In genomic region chr17:75404739-75405364, GRCh38 we compare ENCODE assay signal across 1 cellular context.
TF ChIP-seq lines count a peak whose summit lies in the region.

No MANE protein-coding gene starts in this region.

TF ChIP-seq in K562, 482 proteins besides CTCF, POLR2A, EP300 and RAD21 (continued from another document and continues in another):
- TF ChIP-seq ZNF695 (CRISPR knock-in tag; IDR thresholded peaks at IDR 0.05) (no peak), POLR2B (IDR thresholded peaks at IDR 0.05; ENCODE audit: low read depth, partially characterized antibody) (no peak), SMC3 (conservative IDR thresholded peaks at IDR 0.05; ENCODE audit: insufficient read depth, low read depth, low read length) (no peak), ZNF146 (CRISPR knock-in tag; IDR thresholded peaks at IDR 0.05; ENCODE audit: unreplicated experiment) (no peak), ETV5 (CRISPR knock-in tag; IDR thresholded peaks at IDR 0.05; ENCODE audit: low read depth) (no peak), RREB1 (CRISPR knock-in tag; IDR thresholded peaks at IDR 0.05) (0 out of 2 replicates have a peak, but pooled peaks have one; percentile 48), FOSL1 (tag; conservative IDR thresholded peaks at IDR 0.05) (no peak; the same call in 1 of the 2 replicates), REST (CRISPR knock-in tag; IDR thresholded peaks at IDR 0.05; ENCODE audit: low read depth) (no peak), E2F5 (CRISPR knock-in tag; IDR thresholded peaks at IDR 0.05) (no peak), SRSF7 (optimal IDR thresholded peaks at IDR 0.05; ENCODE audit: low read depth, low read length) (no peak), ZNF785 (CRISPR knock-in tag; IDR thresholded peaks at IDR 0.05) (no peak), ZNF133 (CRISPR knock-in tag; IDR thresholded peaks at IDR 0.05) (no peak), PTTG1 (tag; IDR thresholded peaks at IDR 0.05; ENCODE audit: low read depth) (no peak), MEIS2 (IDR thresholded peaks at IDR 0.05; ENCODE audit: partially characterized antibody) (peak; percentile 84), XRCC5 (IDR thresholded peaks at IDR 0.05; ENCODE audit: low read depth, low read length) (no peak), TFE3 (CRISPR knock-in tag; IDR thresholded peaks at IDR 0.05) (no peak), ZNF445 (CRISPR knock-in tag; IDR thresholded peaks at IDR 0.05; ENCODE audit: low read depth) (no peak), XRCC3 (IDR thresholded peaks at IDR 0.05) (no peak), SMARCE1 (IDR thresholded peaks at IDR 0.05) (0 out of 2 replicates have a peak, but pooled peaks have one; percentile 8), ZBTB49 (CRISPR knock-in tag; IDR thresholded peaks at IDR 0.05; ENCODE audit: borderline replicate concordance) (no peak), CBX2 (IDR thresholded peaks at IDR 0.05; ENCODE audit: insufficient read depth, low read length, poor library complexity, severe bottlenecking) (no peak), YBX1 (IDR thresholded peaks at IDR 0.05) (no peak), ZBED1 (IDR thresholded peaks at IDR 0.05) (no peak), MED1 (CRISPR knock-in tag; IDR thresholded peaks at IDR 0.05; ENCODE audit: borderline replicate concordance) (no peak), NR4A1 (CRISPR knock-in tag; IDR thresholded peaks at IDR 0.05) (no peak), NR4A1 (tag; IDR thresholded peaks at IDR 0.05) (no peak), STAT5B (CRISPR knock-in tag; IDR thresholded peaks at IDR 0.05) (no peak), RBM25 (IDR thresholded peaks at IDR 0.05; ENCODE audit: low read depth, low read length, severe bottlenecking) (no peak), SNAPC5 (CRISPR knock-in tag; IDR thresholded peaks at IDR 0.05) (no peak), ARID3A (IDR thresholded peaks at IDR 0.05; ENCODE audit: borderline replicate concordance, low read depth, low read length) (no peak)
- TF ChIP-seq, protein P1, sequence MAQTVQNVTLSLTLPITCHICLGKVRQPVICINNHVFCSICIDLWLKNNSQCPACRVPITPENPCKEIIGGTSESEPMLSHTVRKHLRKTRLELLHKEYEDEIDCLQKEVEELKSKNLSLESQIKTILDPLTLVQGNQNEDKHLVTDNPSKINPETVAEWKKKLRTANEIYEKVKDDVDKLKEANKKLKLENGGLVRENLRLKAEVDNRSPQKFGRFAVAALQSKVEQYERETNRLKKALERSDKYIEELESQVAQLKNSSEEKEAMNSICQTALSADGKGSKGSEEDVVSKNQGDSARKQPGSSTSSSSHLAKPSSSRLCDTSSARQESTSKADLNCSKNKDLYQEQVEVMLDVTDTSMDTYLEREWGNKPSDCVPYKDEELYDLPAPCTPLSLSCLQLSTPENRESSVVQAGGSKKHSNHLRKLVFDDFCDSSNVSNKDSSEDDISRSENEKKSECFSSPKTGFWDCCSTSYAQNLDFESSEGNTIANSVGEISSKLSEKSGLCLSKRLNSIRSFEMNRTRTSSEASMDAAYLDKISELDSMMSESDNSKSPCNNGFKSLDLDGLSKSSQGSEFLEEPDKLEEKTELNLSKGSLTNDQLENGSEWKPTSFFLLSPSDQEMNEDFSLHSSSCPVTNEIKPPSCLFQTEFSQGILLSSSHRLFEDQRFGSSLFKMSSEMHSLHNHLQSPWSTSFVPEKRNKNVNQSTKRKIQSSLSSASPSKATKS (CRISPR knock-in tag; IDR thresholded peaks at IDR 0.05) = no peak
